In the genomic region with DNA sequence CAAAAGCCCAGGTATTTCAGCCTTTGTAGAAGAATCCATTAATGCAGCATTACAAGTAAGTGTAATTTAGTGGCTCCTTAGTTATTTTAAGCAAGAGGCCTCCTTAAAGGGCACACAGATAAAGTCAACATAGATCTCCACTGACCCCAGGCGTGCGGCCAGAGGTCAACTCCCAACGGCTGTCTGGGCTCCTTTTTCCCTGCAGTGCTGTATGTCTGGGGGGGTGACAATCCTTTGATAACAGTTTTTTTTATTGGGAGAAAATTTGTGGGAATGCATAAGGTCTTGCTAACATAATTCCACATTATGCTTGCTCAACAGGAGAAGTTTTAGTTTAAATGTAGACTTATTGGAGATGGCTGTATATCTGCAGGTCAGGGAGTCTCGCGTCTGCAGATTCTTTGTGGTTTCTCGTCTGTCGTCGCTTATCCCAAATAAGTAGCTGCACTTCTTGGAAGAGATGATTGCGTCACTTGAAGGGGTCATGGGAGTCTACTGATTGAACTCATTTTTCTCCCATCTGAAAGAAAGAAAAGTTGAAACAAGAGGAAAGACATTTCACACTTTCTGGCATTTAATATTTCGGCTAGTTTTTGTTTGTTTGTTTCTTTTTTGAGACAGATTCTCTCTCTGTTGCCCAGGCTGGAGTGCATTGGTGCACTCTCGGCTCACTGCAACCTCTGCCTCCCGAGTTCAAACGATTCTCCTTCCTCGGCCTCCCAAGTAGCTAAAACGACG, we compare ENCODE assay signal across 13 cellular contexts.
DNase-seq lines count a peak whose midpoint lies in the region; ATAC-seq, FAIRE-seq and TF ChIP-seq lines count a peak whose summit lies in the region.
"Had no signal": no experiment of that assay in that cellular context is flagged by ENCODE, and none has a peak within 500 bp of the region (broad histone marks: within the 10 kb centered on the region; RNA-seq: fewer than 3 reads in every experiment).

No MANE protein-coding gene starts in this region.

- no peaks in the 10 kb centered on the region for H3K79me1 ChIP-seq in H1 (ENCODE audit: low read depth, low read length)

- H4K91ac ChIP-seq in H1 (replicated peaks; ENCODE audit: insufficient read length, low read length): no peak overlapping the region

- H3K36me3 ChIP-seq in right atrium auricular region: no peaks in the 10 kb centered on the region
- peaks cover 2 to 12% (median 4%) of the 10 kb centered on the region in 4 experiments; a peak in 6 of 8 replicates for H3K36me3 ChIP-seq in H1 (ENCODE audit: control insufficient read depth in 2 of 4, insufficient read depth in 4 of 4, low read length in 3 of 4)
- H3K36me3 ChIP-seq in right lobe of liver: no peaks in the 10 kb centered on the region

- ATAC-seq in Right ventricle myocardium superior (ENCODE audit: poor library complexity): peak; percentile 87
- ATAC-seq in right lobe of liver: peak in 3 of 4 donors; percentile 50 to 57 (median 53)
- ATAC-seq in GM19467 (IDR thresholded peaks at IDR 0.05; ENCODE audit: unreplicated experiment): no peak
- no peak for ATAC-seq in GM18861 (IDR thresholded peaks at IDR 0.05; ENCODE audit: unreplicated experiment)
- ATAC-seq: naive thymus-derived CD8-positive, alpha-beta T cell had no signal

- no peak overlapping the region for H3K4me2 ChIP-seq in H1 (ENCODE audit: insufficient read depth in 1 of 2, low read depth in 2 of 2, low read length in 2 of 2)

- no peak overlapping the region for H4K5ac ChIP-seq in H1 (ENCODE audit: insufficient read length, low read depth, low read length)

- H3K14ac ChIP-seq in H1 (ENCODE audit: insufficient read length): no peak overlapping the region

- TF ChIP-seq RAD21 in H1 (IDR thresholded peaks at IDR 0.05 in 1 of 2, conservative IDR thresholded peaks at IDR 0.05 in 1 of 2; ENCODE audit: low read depth in 2 of 2, low read length in 2 of 2): no peak; a peak in 1 of 4 replicates

- H3K9me3 ChIP-seq in right atrium auricular region (no peaks in the 10 kb centered on the region), H1 (ENCODE audit: insufficient read depth in 2 of 2, low read depth in 1 of 2, low read length in 1 of 2) (no peaks in the 10 kb centered on the region), right lobe of liver (no peaks in the 10 kb centered on the region)

- DNase-seq in Right ventricle myocardium superior: peak; percentile 84
- DNase-seq in right atrium auricular region (ENCODE audit: low spot score): no peak
- DNase-seq in H1 (ENCODE audit: low read depth in 1 of 2, low spot score in 2 of 2): no peak
- DNase-seq in right lobe of liver: no peak
- DNase-seq in RWPE1 (ENCODE audit: low spot score): no peak
- no peak for DNase-seq in midbrain (lab: John Stamatoyannopoulos, UW)
- DNase-seq: activated CD4-positive, alpha-beta T cell treated with anti-CD3 and anti-CD28 coated beads, Interleukin-2, amount 10 ng/mL, durations not matched to agents 7 days and 5 days; activated naive CD4-positive, alpha-beta T cell treated with Interleukin-2 at 50 U/mL for 16 hours; HCEC 1CT; naive thymus-derived CD8-positive, alpha-beta T cell; NCI-H526 had no signal

- H4K20me1 ChIP-seq in H1 (replicated peaks in 1 of 2; ENCODE audit: control insufficient read depth in 1 of 2, insufficient read depth in 2 of 2, low read length in 2 of 2): no peaks in the 10 kb centered on the region

- H3K56ac ChIP-seq in H1 (replicated peaks; ENCODE audit: insufficient read length, low read depth, low read length): no peak overlapping the region

- intact Hi-C loops in Right ventricle myocardium superior (cut with DNase I): no loop called here
- intact Hi-C loops in right lobe of liver (cut with DNase I): no loop called here

- H3K4ac ChIP-seq in H1 (replicated peaks; ENCODE audit: insufficient read length, low read depth, low read length): no peak overlapping the region

- no peak overlapping the region for H4K8ac ChIP-seq in H1 (ENCODE audit: extremely low read depth, insufficient read depth, low read length)

- CTCF ChIA-PET in H1 (lab: Charles Lee; ENCODE audit: partially characterized antibody): no interaction called here
- CTCF ChIA-PET in RWPE1 (lab: Yijun Ruan, JAX): interaction anchor here (0.7 kb wide), 1 partner anchor 236 kb away, joined by 3 read pairs; no protein-coding TSS in a partner anchor

- H2AFZ ChIP-seq in H1 (ENCODE audit: low read length): no peak overlapping the region

- H3K9ac ChIP-seq in H1 (replicated peaks in 1 of 4; ENCODE audit: extremely low read depth in 1 of 4, low read depth in 3 of 4, low read length in 3 of 4): no peak overlapping the region

- H3K27ac ChIP-seq in right atrium auricular region: peak overlapping the region in 1 of 2 donors; percentile 47
- no peak overlapping the region for H3K27ac ChIP-seq in H1 (ENCODE audit: low read depth, low read length)
- H3K27ac ChIP-seq in right lobe of liver: no peak overlapping the region
- no peak overlapping the region for H3K27ac ChIP-seq in RWPE1

- H2BK12ac ChIP-seq in H1 (ENCODE audit: low read depth, low read length): no peak overlapping the region

- POLR2A ChIA-PET in H1 (lab: Charles Lee; ENCODE audit: partially characterized antibody) (interaction anchor here (1.2 kb wide), 1 partner anchor 14 kb away, joined by 3 read pairs; no protein-coding TSS in a partner anchor), RWPE1 (lab: Yijun Ruan, JAX; ENCODE audit: low non-redundant PET) (no interaction called here)

- H3K27me3 ChIP-seq in right atrium auricular region: no peaks in the 10 kb centered on the region
- H3K27me3 ChIP-seq in H1 (replicated peaks in 1 of 4; ENCODE audit: control insufficient read depth in 3 of 4, extremely low read depth in 1 of 4, insufficient read depth in 3 of 4, low read length in 3 of 4): no peaks in the 10 kb centered on the region
- no peaks in the 10 kb centered on the region for H3K27me3 ChIP-seq in right lobe of liver

- no peaks in the 10 kb centered on the region for H3K23me2 ChIP-seq in H1 (ENCODE audit: low read depth, low read length)

- H3K18ac ChIP-seq in H1 (ENCODE audit: extremely low read depth, low read length): no peak overlapping the region

- no peak overlapping the region for H3K4me3 ChIP-seq in right atrium auricular region
- no peak overlapping the region for H3K4me3 ChIP-seq in H1 (ENCODE audit: extremely low read depth in 1 of 4, insufficient read depth in 2 of 4, low read depth in 3 of 4, low read length in 4 of 4)
- H3K4me3 ChIP-seq in right lobe of liver: no peak overlapping the region

- peak overlapping the region; percentile 85 for H2BK120ac ChIP-seq in H1 (replicated peaks; ENCODE audit: low read depth, low read length)

- H2AK5ac ChIP-seq in H1 (ENCODE audit: low read depth, low read length): no peak overlapping the region

- no peak overlapping the region for H2BK5ac ChIP-seq in H1 (ENCODE audit: low read depth, low read length)

- TF ChIP-seq POLR2A in H1 (IDR thresholded peaks at IDR 0.05; ENCODE audit: control extremely low read depth in 1 of 2, low read depth in 2 of 2, low read length in 2 of 2): no peak
- TF ChIP-seq POLR2A in right lobe of liver (IDR thresholded peaks at IDR 0.05): no peak

- no peaks in the 10 kb centered on the region for H3K79me2 ChIP-seq in H1 (ENCODE audit: control insufficient read depth in 1 of 2, insufficient read depth in 2 of 2, low read length in 2 of 2)

- FAIRE-seq in H1 (lab: Jason Lieb, UNC): peak; percentile 62

- no peak for TF ChIP-seq EP300 in H1 (IDR thresholded peaks at IDR 0.05; ENCODE audit: borderline replicate concordance in 1 of 2, low read depth in 2 of 2, low read length in 2 of 2)

- H2BK20ac ChIP-seq in H1 (ENCODE audit: low read length): no peak overlapping the region

- TF ChIP-seq CTCF in right atrium auricular region (IDR thresholded peaks at IDR 0.05) (no peak), H1 (IDR thresholded peaks at IDR 0.05; ENCODE audit: control extremely low read depth in 1 of 3, insufficient read depth in 1 of 3, low read depth in 1 of 3, low read length in 3 of 3) (no peak), right lobe of liver (IDR thresholded peaks at IDR 0.05) (no peak), RWPE1 (conservative IDR thresholded peaks at IDR 0.05; ENCODE audit: low read depth) (no peak)

- WGBS in H1 (ENCODE audit: extremely low coverage in 1 of 2, insufficient coverage in 1 of 2, insufficient read length in 1 of 2, insufficient replicate concordance in 2 of 2, low coverage in 1 of 2, low lambda C conversion rate in 2 of 2, missing lambda C conversion rate in 1 of 2), 2 experiments: 89% methylated on average over 16 of the region's 16 CpGs; no CpG with 5 or more reads in 1 of the 2 experiments
- 58% methylated on average over 12 of the region's 16 CpGs for WGBS in right lobe of liver (ENCODE audit: insufficient coverage, low coverage, low lambda C conversion rate, missing lambda C conversion rate)

- H3K4me1 ChIP-seq in right atrium auricular region (peaks cover 0 to 15% of the 10 kb centered on the region in 2 donors), H1 (replicated peaks in 1 of 4; ENCODE audit: control insufficient read depth in 3 of 4, insufficient read depth in 4 of 4, low read length in 3 of 4) (peaks cover 6 to 13% (median 9%) of the 10 kb centered on the region in 4 experiments), right lobe of liver (no peaks in the 10 kb centered on the region)

- H3K23ac ChIP-seq in H1 (ENCODE audit: insufficient read length): no peak overlapping the region

- no peak overlapping the region for H2BK15ac ChIP-seq in H1 (ENCODE audit: low read length)

TF ChIP-seq in H1, 55 proteins besides CTCF, POLR2A, EP300 and RAD21:
- peak; percentile 72; the same call in 1 of the 2 replicates for TF ChIP-seq CEBPB (IDR thresholded peaks at IDR 0.05; ENCODE audit: low read depth, low read length)
- TF ChIP-seq TAF1 (IDR thresholded peaks at IDR 0.05; ENCODE audit: low read depth, low read length): no peak

Comparison
In these comparisons a context has a peak if more than half of its experiments do, and no peak if none do; other contexts are left out.
1. ATAC-seq: peak in Right ventricle myocardium superior (single experiment) and right lobe of liver (3 of 4); none in GM19467 (single experiment) and GM18861 (single experiment).